ENCODE assay signal across 9 cellular contexts in genomic region chrX:70554081-70554480, GRCh38.
A peak's percentile ranks its signal among the peaks of the same experiment; 100 is the strongest.
DNase-seq lines count a peak whose midpoint lies in the region; ATAC-seq and TF ChIP-seq lines count a peak whose summit lies in the region.
"Had no signal": no experiment of that assay in that cellular context is flagged by ENCODE, and none has a peak within 500 bp of the region (broad histone marks: within the 10 kb centered on the region; RNA-seq: fewer than 3 reads in every experiment).

No MANE protein-coding gene starts in this region.

- H3K36me3 ChIP-seq in ascending aorta: no peaks in the 10 kb centered on the region

- no peak overlapping the region for H3K27ac ChIP-seq in ascending aorta

- no peaks in the 10 kb centered on the region for H3K4me1 Mint-ChIP-seq in CD14-positive monocyte

- H3K27me3 ChIP-seq in ascending aorta: no peaks in the 10 kb centered on the region

- H3K9me3 Mint-ChIP-seq in CD14-positive monocyte: peaks cover 0 to 5% (median 0%) of the 10 kb centered on the region in 7 donors

- H3K4me3 ChIP-seq in ascending aorta: no peak overlapping the region

- intact Hi-C loops in ascending aorta (cut with DNase I): loop anchor here (1.0 kb wide), 1 partner anchor 100 kb away; no protein-coding TSS in a partner anchor
- intact Hi-C loops in CD14-positive monocyte (cut with micrococcal nuclease): no loop called here

- no peaks in the 10 kb centered on the region for H3K4me1 ChIP-seq in ascending aorta

- no peaks in the 10 kb centered on the region for H3K36me3 Mint-ChIP-seq in CD14-positive monocyte

- peaks cover 0 to 2% (median 1%) of the 10 kb centered on the region in 3 donors for H3K27me3 Mint-ChIP-seq in CD14-positive monocyte (ENCODE audit: low read depth in 3 of 3)

- no peak overlapping the region for H3K27ac Mint-ChIP-seq in CD14-positive monocyte

- ATAC-seq in left lobe of liver (peak; percentile 38), HG03196 (IDR thresholded peaks at IDR 0.05; ENCODE audit: unreplicated experiment) (no peak)

- H3K9me3 ChIP-seq in ascending aorta: no peaks in the 10 kb centered on the region

- peak in 2 of 3 experiments; percentile 14 to 31 for TF ChIP-seq CTCF in ascending aorta (IDR thresholded peaks at IDR 0.05)
- no peak for TF ChIP-seq CTCF in CD14-positive monocyte (IDR thresholded peaks at IDR 0.05)

- H3K4me3 Mint-ChIP-seq in CD14-positive monocyte: no peak overlapping the region

- DNase-seq in GM03348 (ENCODE audit: low spot score): peak; percentile 22
- peak; percentile 50 for DNase-seq in HT-29 (ENCODE audit: low spot score)
- no peak for DNase-seq in ascending aorta (ENCODE audit: low spot score in 2 of 2)
- DNase-seq in left lobe of liver (ENCODE audit: low spot score): no peak
- no peak for DNase-seq in DMS153 treated with DMSO at 0.1 percent for 48 hours (lab: John Stamatoyannopoulos, UW; ENCODE audit: unreplicated experiment)
- no peak for DNase-seq in CD14-positive monocyte (ENCODE audit: low spot score)
- DNase-seq: NCI-H1436; stimulated activated CD4-positive, alpha-beta T cell treated with anti-CD3 and anti-CD28 coated beads, Interleukin-4, amount 100 ng/mL, for 1 hour had no signal

Comparison
In these comparisons a context has a peak if more than half of its experiments do, and no peak if none do; other contexts are left out.
1. DNase-seq: peak in GM03348 (single experiment) and HT-29 (single experiment); none in ascending aorta (0 of 2), left lobe of liver (single experiment), DMS153 treated with DMSO at 0.1 percent for 48 hours (single experiment) and CD14-positive monocyte (single experiment).